1 cellular context compared by ENCODE assay signal in genomic region chr17:73625975-73626706, GRCh38.
TF ChIP-seq lines count a peak whose summit lies in the region.

No MANE protein-coding gene starts in this region.

TF ChIP-seq in GM23338, 12 proteins besides CTCF, POLR2A, EP300 and RAD21 (continued from another document):
- TF ChIP-seq ZNF462 (CRISPR knock-in tag; IDR thresholded peaks at IDR 0.05), result no peak
- TF ChIP-seq EZH2phosphoT487 (IDR thresholded peaks at IDR 0.05; ENCODE audit: unreplicated experiment), result no peak
- no peak for TF ChIP-seq STAT1 (IDR thresholded peaks at IDR 0.05; ENCODE audit: unreplicated experiment)
- no peak for TF ChIP-seq NANOG (IDR thresholded peaks at IDR 0.05; ENCODE audit: borderline replicate concordance)
- TF ChIP-seq ZNF331 (CRISPR knock-in tag; IDR thresholded peaks at IDR 0.05; ENCODE audit: low read depth), result no peak
- no peak for TF ChIP-seq EZH2 (IDR thresholded peaks at IDR 0.05; ENCODE audit: low read depth, unreplicated experiment)
- no peak for TF ChIP-seq ZNF114 (CRISPR knock-in tag; IDR thresholded peaks at IDR 0.05)
- no peak for TF ChIP-seq REST (IDR thresholded peaks at IDR 0.05; ENCODE audit: unreplicated experiment)
- TF ChIP-seq JUNB (IDR thresholded peaks at IDR 0.05; ENCODE audit: unreplicated experiment), result no peak
